17 cellular contexts compared by ENCODE assay signal in genomic region chr1:19804786-19805390, GRCh38. TPM values are rescaled to one million over a fixed set of nuclear protein-coding genes. Genes with fewer than 3 reads are reported as not detected.
DNase-seq lines count a peak whose midpoint lies in the region; ATAC-seq and TF ChIP-seq lines count a peak whose summit lies in the region.
"Had no signal": no experiment of that assay in that cellular context is flagged by ENCODE, and none has a peak within 500 bp of the region (broad histone marks: within the 10 kb centered on the region; RNA-seq: fewer than 3 reads in every experiment).

No MANE protein-coding gene starts in this region.

- no TSS peak for BruUV-seq in OCI-LY7 (replicated peaks; lab: Mats Ljungman, UMichigan)
- BruUV-seq in A673 (replicated peaks; lab: Mats Ljungman, UMichigan), result no TSS peak

- intact Hi-C loops in left ventricle myocardium superior (cut with micrococcal nuclease) (no loop called here), Right ventricle myocardium superior (cut with DNase I) (no loop called here), OCI-LY7 (cut with micrococcal nuclease; ENCODE audit: unreplicated experiment) (no loop called here), A673 (cut with micrococcal nuclease; ENCODE audit: unreplicated experiment) (no loop called here)

- no peak overlapping the region for H3K4me3 Mint-ChIP-seq in nephron
- H3K4me3 Mint-ChIP-seq: CD14-positive monocyte had no signal

- no peak for DNase-seq in left ventricle myocardium superior
- no peak for DNase-seq in Right ventricle myocardium superior
- DNase-seq in glomerular visceral epithelial cell (ENCODE audit: extremely low spot score), result peak; percentile 80
- DNase-seq in MG63, result no peak
- DNase-seq in OCI-LY7 (ENCODE audit: low spot score), result no peak
- no peak for DNase-seq in DMS53 treated with DMSO at 0.1 percent for 48 hours (lab: John Stamatoyannopoulos, UW; ENCODE audit: unreplicated experiment)
- no peak for DNase-seq in A673 (ENCODE audit: low spot score)
- DNase-seq: COR-L47, DMS79, H7, NCI-H187 treated with DMSO at 0.1 percent for 48 hours, NCI-H524 treated with DMSO at 0.1 percent for 48 hours had no signal

- CTCF ChIA-PET in OCI-LY7 (lab: Charles Lee; ENCODE audit: unreplicated experiment) (no interaction called here), A673 (lab: Charles Lee) (no interaction called here)

- no peak overlapping the region for H3K4me2 ChIP-seq in OCI-LY7 (ENCODE audit: low read length)

- ATAC-seq in left ventricle myocardium superior, result peak; percentile 23
- ATAC-seq in Right ventricle myocardium superior (ENCODE audit: poor library complexity), result no peak
- ATAC-seq: GM12878 had no signal

- TF ChIP-seq CTCF in nephron (IDR thresholded peaks at IDR 0.05; ENCODE audit: unreplicated experiment in 3 of 3) (no peak), OCI-LY7 (conservative IDR thresholded peaks at IDR 0.05; ENCODE audit: low read length) (no peak), A673 (conservative IDR thresholded peaks at IDR 0.05; ENCODE audit: low read depth, low read length) (no peak)

- H3K4me1 Mint-ChIP-seq in nephron, result peaks cover 6% of the 10 kb centered on the region

- H3K9me3 Mint-ChIP-seq in nephron, result peaks cover 5% of the 10 kb centered on the region

- no peaks in the 10 kb centered on the region for H3K36me3 Mint-ChIP-seq in nephron (ENCODE audit: low read depth)
- H3K36me3 Mint-ChIP-seq: CD14-positive monocyte had no signal

- H3K27me3 ChIP-seq in MG63 (no peaks in the 10 kb centered on the region), A673 (replicated peaks; ENCODE audit: insufficient read depth, low read depth, low read length, poor library complexity) (no peaks in the 10 kb centered on the region)

- no peaks in the 10 kb centered on the region for H3K79me2 ChIP-seq in OCI-LY7 (ENCODE audit: insufficient read depth, low read depth, low read length)

- H3K27me3 Mint-ChIP-seq in nephron (ENCODE audit: low read depth), result peaks cover 30% of the 10 kb centered on the region

- H3K27ac ChIP-seq in OCI-LY7 (ENCODE audit: low read depth, low read length, poor library complexity, severe bottlenecking), result no peak overlapping the region
- no peak overlapping the region for H3K27ac ChIP-seq in A673 (ENCODE audit: low read depth, low read length, poor library complexity, severe bottlenecking)

- no peaks in the 10 kb centered on the region for H4K20me1 ChIP-seq in OCI-LY7 (ENCODE audit: insufficient read depth, low read length)

- no peaks in the 10 kb centered on the region for H3K9me2 ChIP-seq in OCI-LY7 (ENCODE audit: insufficient read depth, low read length)

- peak overlapping the region; percentile 47 to 89 (median 52) for H3K27ac Mint-ChIP-seq in nephron

- H3K36me3 ChIP-seq in MG63, result no peaks in the 10 kb centered on the region
- H3K36me3 ChIP-seq in OCI-LY7 (ENCODE audit: insufficient read depth, low read length), result no peaks in the 10 kb centered on the region
- no peaks in the 10 kb centered on the region for H3K36me3 ChIP-seq in A673 (ENCODE audit: insufficient read depth, low read length, poor library complexity, severe bottlenecking)

- H3K4me1 ChIP-seq in OCI-LY7 (ENCODE audit: insufficient read depth, low read length, poor library complexity, severe bottlenecking) (peaks cover 5% of the 10 kb centered on the region), A673 (ENCODE audit: insufficient read depth, low read length, poor library complexity, severe bottlenecking) (no peaks in the 10 kb centered on the region)

- no peak overlapping the region for H2AFZ ChIP-seq in OCI-LY7 (ENCODE audit: low read length)

- H3K4me3 ChIP-seq in MG63, result no peak overlapping the region
- no peak overlapping the region for H3K4me3 ChIP-seq in OCI-LY7 (ENCODE audit: low read depth, low read length, poor library complexity, severe bottlenecking)
- no peak overlapping the region for H3K4me3 ChIP-seq in A673 (ENCODE audit: low read depth, low read length, poor library complexity, severe bottlenecking)
- H3K4me3 ChIP-seq: GM12878 had no signal

- POLR2A ChIA-PET in OCI-LY7 (lab: Charles Lee), result no interaction called here
- POLR2A ChIA-PET in A673 (lab: Charles Lee; ENCODE audit: low non-redundant PET), result no interaction called here

- H3K9me3 ChIP-seq in MG63 (no peaks in the 10 kb centered on the region), OCI-LY7 (ENCODE audit: low read length) (no peaks in the 10 kb centered on the region), A673 (ENCODE audit: low read depth, low read length, poor library complexity, severe bottlenecking) (no peaks in the 10 kb centered on the region)

RNA-seq across cellular contexts. Expression of gene TMCO4, which starts 5.2 kb away (rescaled TPM):
- total RNA-seq in left ventricle myocardium superior, result 8.9 TPM
- 8.1 TPM for total RNA-seq in Right ventricle myocardium superior
- total RNA-seq in MG63 (2014; rRNA removed; shearing (Covaris generic); ENCODE audit: low replicate concordance), result 12.8 and 25.8 TPM in 2 replicates
- 0.31 and 1.2 TPM in 2 replicates for total RNA-seq in OCI-LY7 (2014; rRNA removed; shearing (Covaris generic))
- 7.8 and 8.1 TPM in 2 replicates for total RNA-seq in OCI-LY7 (2022)
- 4.3 and 6.3 TPM in 2 replicates for total RNA-seq in A673 (2021)

RNA-seq across cellular contexts. Expression of gene RNF186, which starts 10.2 kb away (rescaled TPM):
- total RNA-seq in left ventricle myocardium superior, result not detected
- total RNA-seq in Right ventricle myocardium superior, result not detected
- total RNA-seq in MG63 (2014; rRNA removed; shearing (Covaris generic); ENCODE audit: low replicate concordance), result not detected in 2 replicates
- not detected in 2 replicates for total RNA-seq in OCI-LY7 (2014; rRNA removed; shearing (Covaris generic))
- not detected in 2 replicates for total RNA-seq in OCI-LY7 (2022)
- total RNA-seq in A673 (2021), result not detected in 2 replicates
- total RNA-seq: A172, G401, GM12878, H7 had no signal
